ENCODE assay signal across 8 cellular contexts in the genomic region with DNA sequence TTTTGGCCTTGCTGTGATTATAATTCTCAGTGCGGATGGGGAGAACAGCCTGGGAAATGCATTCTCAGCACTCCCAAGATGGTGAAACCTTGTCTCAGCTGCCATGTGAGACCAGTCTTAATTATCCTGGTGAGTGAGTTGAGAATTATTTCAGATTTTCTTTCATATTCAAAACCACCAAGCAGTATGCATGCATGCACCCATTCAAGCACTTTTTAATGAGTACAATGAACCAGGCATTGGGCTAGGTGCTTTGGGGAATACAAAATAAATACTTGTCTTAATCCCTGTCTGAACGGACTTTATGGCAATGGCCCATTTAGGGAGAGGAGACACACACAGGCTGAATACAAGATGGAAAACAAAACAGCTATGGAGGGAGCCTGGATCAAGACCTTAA.
"Had no signal": no experiment of that assay in that cellular context is flagged by ENCODE, and none has a peak within 500 bp of the region (broad histone marks: within the 10 kb centered on the region; RNA-seq: fewer than 3 reads in every experiment).

No MANE protein-coding gene starts in this region.

- H3K4me2 ChIP-seq: GM23338 had no signal

- H3K4me3 ChIP-seq: GM23338 had no signal

- H3K27ac ChIP-seq: HL-60 had no signal

- DNase-seq: H9, HFFc6, KBM-7 had no signal

- H3K4me3 Mint-ChIP-seq: GM23338, H9, HFFc6, IgD-negative memory B cell had no signal

- H3K9me3 Mint-ChIP-seq: GM23338, H9, HFFc6, IgD-negative memory B cell had no signal

- H2AFZ ChIP-seq: GM23338 had no signal

- H3K27ac Mint-ChIP-seq: GM23338, HFFc6, IgD-negative memory B cell had no signal

- H3K36me3 Mint-ChIP-seq: IgD-negative memory B cell had no signal

- ATAC-seq: GM23338, HCT116, HepG2 had no signal

- H3K4me1 Mint-ChIP-seq: GM23338, IgD-negative memory B cell had no signal
